9 cellular contexts compared by ENCODE assay signal in the genomic region with DNA sequence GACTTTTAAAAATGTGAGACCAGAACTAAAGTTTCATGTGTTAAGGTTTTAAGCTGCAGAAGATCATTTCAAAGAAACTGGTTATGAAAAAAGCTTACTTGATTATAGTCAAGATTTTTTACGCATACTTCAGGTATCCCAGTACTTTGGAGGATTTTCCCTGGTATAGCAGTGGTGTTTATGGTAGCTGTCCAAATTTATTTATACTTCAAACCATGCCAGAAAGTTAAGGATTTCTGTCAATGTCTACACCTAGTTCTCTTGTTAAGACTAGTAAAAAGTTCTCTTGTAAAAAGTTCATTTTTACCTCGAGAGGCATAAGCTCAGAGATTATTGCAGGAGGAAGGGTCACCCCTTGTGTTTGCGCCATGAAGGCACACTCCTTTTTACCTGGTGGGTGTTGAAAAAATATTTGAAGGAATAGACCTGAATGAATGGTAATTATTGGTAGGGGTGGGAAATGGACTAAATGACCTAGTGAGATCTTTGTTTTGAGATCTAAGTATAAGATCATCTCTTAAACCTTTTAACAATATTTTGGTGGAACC. TPM values are rescaled to one million over a fixed set of nuclear protein-coding genes. Genes with fewer than 3 reads are reported as not detected.
DNase-seq lines count a peak whose midpoint lies in the region; ATAC-seq and TF ChIP-seq lines count a peak whose summit lies in the region.
"Had no signal": no experiment of that assay in that cellular context is flagged by ENCODE, and none has a peak within 500 bp of the region (broad histone marks: within the 10 kb centered on the region; RNA-seq: fewer than 3 reads in every experiment).

No MANE protein-coding gene starts in this region.

- H3K79me2 ChIP-seq in SU-DHL-6 (ENCODE audit: insufficient read depth, low read length), result peaks cover 72% of the 10 kb centered on the region

- H3K9me2 ChIP-seq in SU-DHL-6 (replicated peaks; ENCODE audit: insufficient read depth, low read length), result no peaks in the 10 kb centered on the region

- DNase-seq in HAP-1 (ENCODE audit: low spot score in 2 of 2) (no peak), fibroblast of pulmonary artery (ENCODE audit: low read depth) (no peak), GM19238 (ENCODE audit: insufficient read length, low spot score) (no peak)
- DNase-seq in activated CD4-positive, alpha-beta T cell treated with anti-CD3 and anti-CD28 coated beads for 48 hours, result no peak
- DNase-seq: stimulated activated naive CD4-positive, alpha-beta T cell had no signal

- H3K9ac ChIP-seq in SU-DHL-6 (ENCODE audit: low read length) (peak overlapping the region; percentile 97), skeletal muscle satellite cell (ENCODE audit: low read depth, low read length) (peak overlapping the region; percentile 96)

- in situ Hi-C loops in HAP-1 (cut with MboI; ENCODE audit: low sequenced_read_pairs), result no loop called here

- peaks cover 57% of the 10 kb centered on the region for H4K20me1 ChIP-seq in SU-DHL-6 (ENCODE audit: low read depth, low read length)

- H3K27me3 ChIP-seq in HAP-1 (ENCODE audit: low read depth) (no peaks in the 10 kb centered on the region), SU-DHL-6 (ENCODE audit: low read length) (no peaks in the 10 kb centered on the region), skeletal muscle satellite cell (ENCODE audit: control insufficient read depth, insufficient read depth, low read length) (no peaks in the 10 kb centered on the region)

- peaks cover 3% of the 10 kb centered on the region; the same call in 1 of the 2 replicates for H3K36me3 ChIP-seq in HAP-1 (replicated peaks)
- H3K36me3 ChIP-seq in SU-DHL-6 (ENCODE audit: low read length), result no peaks in the 10 kb centered on the region
- H3K36me3 ChIP-seq in skeletal muscle satellite cell (ENCODE audit: insufficient read depth, low read length), result no peaks in the 10 kb centered on the region

- no peaks in the 10 kb centered on the region for H3K9me3 ChIP-seq in HAP-1
- no peaks in the 10 kb centered on the region for H3K9me3 ChIP-seq in SU-DHL-6 (ENCODE audit: insufficient read depth, low read length)
- no peaks in the 10 kb centered on the region for H3K9me3 ChIP-seq in skeletal muscle satellite cell (replicated peaks; ENCODE audit: low read length)

- ATAC-seq in HG02798 (IDR thresholded peaks at IDR 0.05; ENCODE audit: poor library complexity, unreplicated experiment) (no peak), GM19455 (IDR thresholded peaks at IDR 0.05; ENCODE audit: unreplicated experiment) (no peak)

- H3K4me1 ChIP-seq in HAP-1, result peaks cover 27% of the 10 kb centered on the region
- H3K4me1 ChIP-seq in skeletal muscle satellite cell (ENCODE audit: control insufficient read depth, insufficient read depth, low read length), result peaks cover 52% of the 10 kb centered on the region

- no peak overlapping the region for H2AFZ ChIP-seq in SU-DHL-6 (ENCODE audit: low read depth, low read length, severe bottlenecking)

- H3K4me2 ChIP-seq in SU-DHL-6 (ENCODE audit: low read depth, low read length, poor library complexity, severe bottlenecking) (peak overlapping the region; percentile 92), skeletal muscle satellite cell (ENCODE audit: low read length) (peak overlapping the region; percentile 91)

- peak overlapping the region; percentile 18; the same call in 1 of the 2 replicates for H3K27ac ChIP-seq in SU-DHL-6 (ENCODE audit: low read depth, low read length)

- peaks cover 19% of the 10 kb centered on the region for H3F3A ChIP-seq in SU-DHL-6 (ENCODE audit: insufficient read depth)

- TF ChIP-seq CTCF in SU-DHL-6 (IDR thresholded peaks at IDR 0.05; ENCODE audit: insufficient read depth, low read length, poor library complexity, severe bottlenecking) (no peak), fibroblast of pulmonary artery (IDR thresholded peaks at IDR 0.05; ENCODE audit: low read length, missing control alignments) (no peak)

- H3K4me3 ChIP-seq in HAP-1 (peak overlapping the region; percentile 59), SU-DHL-6 (ENCODE audit: insufficient read depth, low read length, poor library complexity, severe bottlenecking) (peak overlapping the region; percentile 92), fibroblast of pulmonary artery (replicated peaks; ENCODE audit: low read depth, low read length) (peak overlapping the region; percentile 91), skeletal muscle satellite cell (ENCODE audit: low read length) (peak overlapping the region; percentile 91)

RNA-seq across cellular contexts. Expression of gene DYRK1A, which starts 2.8 kb away (rescaled TPM):
- total RNA-seq in skeletal muscle satellite cell (2012; rRNA removed), result 29.7 and 36.5 TPM in 2 replicates
